Comparison of ENCODE assay signal across 14 cellular contexts in the genomic region with DNA sequence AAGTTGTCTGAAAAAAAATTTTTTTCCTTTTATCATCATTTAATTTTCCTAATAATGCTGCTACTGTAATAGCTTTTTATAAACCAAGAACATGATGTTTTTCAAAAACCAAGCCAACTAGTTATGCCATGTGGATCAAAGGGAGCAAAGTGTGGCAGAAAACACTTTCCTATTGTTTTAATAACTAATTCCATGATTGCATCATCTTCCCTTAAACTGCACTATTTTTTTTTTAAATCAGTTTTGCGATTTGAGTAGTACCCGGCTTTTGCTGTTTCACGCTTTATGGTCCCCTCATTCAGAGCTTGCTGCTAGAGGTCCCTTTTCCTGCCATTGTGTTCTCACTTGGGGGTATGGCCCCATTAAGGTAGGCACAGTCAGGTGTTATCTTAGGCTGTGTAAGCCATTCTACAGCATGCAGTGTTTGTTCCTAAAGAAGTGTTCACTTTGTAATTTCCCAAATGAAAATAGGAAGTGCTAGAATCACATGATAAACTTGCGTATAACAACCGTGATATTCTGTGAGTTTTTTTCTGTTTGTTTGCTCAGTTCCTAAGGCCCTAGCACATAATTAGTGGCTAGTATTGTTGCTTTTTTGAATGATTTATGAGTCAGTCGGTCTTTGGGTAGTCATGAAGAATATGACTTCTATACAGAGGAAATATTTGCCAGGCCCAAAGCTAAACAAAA.
DNase-seq lines count a peak whose midpoint lies in the region.
"Had no signal": no experiment of that assay in that cellular context is flagged by ENCODE, and none has a peak within 500 bp of the region (broad histone marks: within the 10 kb centered on the region; RNA-seq: fewer than 3 reads in every experiment).

No MANE protein-coding gene starts in this region.

- H3K36me3 ChIP-seq in skeletal muscle tissue (ENCODE audit: control insufficient read depth in 3 of 3, insufficient read depth in 3 of 3, low read length in 3 of 3), result peaks cover 0 to 2% (median 0%) of the 10 kb centered on the region in 3 donors

- no peak overlapping the region for H3K9ac ChIP-seq in skeletal muscle tissue (ENCODE audit: low read depth in 1 of 3, low read length in 3 of 3)

- no peaks in the 10 kb centered on the region for H3K9me3 ChIP-seq in skeletal muscle tissue (ENCODE audit: control insufficient read depth in 3 of 3, low read length in 3 of 3)
- H3K9me3 ChIP-seq: spleen had no signal

- H3K4me1 ChIP-seq in skeletal muscle tissue (ENCODE audit: control insufficient read depth in 3 of 3, insufficient read depth in 3 of 3, low read length in 3 of 3), result no peaks in the 10 kb centered on the region
- H3K4me1 ChIP-seq: spleen had no signal

- H3K27me3 ChIP-seq in skeletal muscle tissue (ENCODE audit: control insufficient read depth in 3 of 3, insufficient read depth in 3 of 3, low read length in 3 of 3), result no peaks in the 10 kb centered on the region
- H3K27me3 ChIP-seq: spleen had no signal

- H3K4me3 ChIP-seq in skeletal muscle tissue (ENCODE audit: low read length in 3 of 3), result no peak overlapping the region
- H3K4me3 ChIP-seq: spleen had no signal

- peak overlapping the region; percentile 41 for H3K27ac ChIP-seq in skeletal muscle tissue (ENCODE audit: low read depth, low read length)

- DNase-seq in NCI-H1417 (lab: John Stamatoyannopoulos, UW) (peak in 2 of 3 experiments; percentile 94 to 99), NCI-H774 (lab: John Stamatoyannopoulos, UW) (peak; percentile 86), foreskin melanocyte (peak; percentile 75), NCI-H524 treated with DMSO at 0.1 percent for 48 hours (lab: John Stamatoyannopoulos, UW) (no peak), A172 (ENCODE audit: low spot score) (no peak), NCI-H2196 treated with DMSO at 0.1 percent for 48 hours (lab: John Stamatoyannopoulos, UW; ENCODE audit: unreplicated experiment) (no peak)
- DNase-seq: activated CD8-positive, alpha-beta memory T cell treated with anti-CD3 and anti-CD28 coated beads, Interleukin-2, amount 10 ng/mL, durations not matched to agents 7 days and 5 days; activated naive CD4-positive, alpha-beta T cell treated with Interleukin-2 at 50 U/mL for 16 hours; C1 segment of cervical spinal cord; NCI-H510A; occipital lobe; spleen; T-helper 2 cell had no signal

Comparison
In these comparisons a context has a peak if more than half of its experiments do, and no peak if none do; other contexts are left out.
1. DNase-seq: peak in NCI-H1417 (2 of 3), NCI-H774 (single experiment) and foreskin melanocyte (single experiment); none in NCI-H524 treated with DMSO at 0.1 percent for 48 hours (single experiment), A172 (single experiment) and NCI-H2196 treated with DMSO at 0.1 percent for 48 hours (single experiment).